1 cellular context compared by ENCODE assay signal in the genomic region with DNA sequence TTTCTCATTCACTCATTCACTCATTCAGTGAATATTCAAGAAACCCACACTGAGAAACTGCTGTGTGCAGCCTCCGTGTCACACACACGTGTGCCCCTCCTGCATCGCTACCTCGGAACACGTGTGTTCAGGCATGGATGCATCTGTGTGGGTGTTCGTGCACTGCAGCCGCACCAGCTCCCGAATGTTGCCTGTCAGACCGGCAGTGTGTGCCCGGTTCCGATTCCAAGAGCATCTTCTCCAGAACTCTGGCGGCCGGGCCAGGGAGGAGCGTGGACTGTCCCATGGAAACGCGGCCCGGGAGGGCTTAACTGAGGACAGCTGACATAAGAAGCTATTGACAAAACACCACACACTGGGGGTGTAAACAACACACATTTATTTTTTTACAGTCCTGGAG.
TF ChIP-seq lines count a peak whose summit lies in the region.

No MANE protein-coding gene starts in this region.

TF ChIP-seq in H1, 55 proteins besides CTCF, POLR2A, EP300 and RAD21:
- TF ChIP-seq POU5F1 (IDR thresholded peaks at IDR 0.05; ENCODE audit: low read depth, low read length) = no peak
- no peak for TF ChIP-seq TCF12 (IDR thresholded peaks at IDR 0.05; ENCODE audit: low read depth, low read length)
- TF ChIP-seq PHF8 (conservative IDR thresholded peaks at IDR 0.05; ENCODE audit: low read depth, low read length) = no peak
- no peak for TF ChIP-seq SIN3A (conservative IDR thresholded peaks at IDR 0.05 in 1 of 2, IDR thresholded peaks at IDR 0.05 in 1 of 2; ENCODE audit: low read depth in 1 of 2, low read length in 2 of 2)
